ENCODE assay signal across 24 cellular contexts in the genomic region with DNA sequence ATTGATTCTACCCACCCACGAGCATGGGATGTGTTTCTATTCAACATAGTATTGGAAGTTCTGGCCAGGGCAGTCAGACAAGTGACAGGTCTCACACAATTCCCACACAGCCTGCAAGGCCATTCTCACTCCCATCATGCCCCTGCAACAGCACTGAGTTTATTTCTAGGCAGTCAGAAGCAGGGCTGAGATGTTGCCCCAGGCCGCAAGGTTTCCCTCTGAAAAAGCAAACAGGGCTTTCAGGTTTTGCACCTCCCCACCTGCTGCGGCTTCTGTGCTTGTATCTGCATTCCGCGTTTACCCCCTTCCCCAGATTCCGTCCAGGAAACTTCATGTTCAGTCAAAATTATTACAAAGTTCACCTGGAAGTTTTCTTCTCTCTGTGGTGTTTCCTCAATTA. TPM values are rescaled to one million over a fixed set of nuclear protein-coding genes. Genes with fewer than 3 reads are reported as not detected.
"Had no signal": no experiment of that assay in that cellular context is flagged by ENCODE, and none has a peak within 500 bp of the region (broad histone marks: within the 10 kb centered on the region; RNA-seq: fewer than 3 reads in every experiment).

No MANE protein-coding gene starts in this region.

- DNase-seq: activated B cell treated with CpG ODN at 0.5 μM for 24 hours; activated CD4-positive, alpha-beta T cell treated with anti-CD3 and anti-CD28 coated beads for 1 hour; activated CD4-positive, alpha-beta T cell treated with anti-CD3 and anti-CD28 coated beads, Interleukin-2, amount 50 U/mL, for 48 hours; activated CD8-positive, alpha-beta memory T cell treated with anti-CD3 and anti-CD28 coated beads, Interleukin-2, amount 10 ng/mL, durations not matched to agents 7 days and 5 days; activated effector memory CD4-positive, alpha-beta T cell treated with Interleukin-2 at 50 U/mL for 16 hours; activated naive CD4-positive, alpha-beta T cell; activated T-cell treated with anti-CD3 and anti-CD28 coated beads, Interleukin-2, amount 50 U/mL, for 24 hours; aorta; caudate nucleus; NCI-H1092 treated with DMSO at 0.1 percent for 48 hours; NCI-H1417 treated with DMSO at 0.1 percent for 48 hours; NCI-H1694; NCI-H2029; NCI-H510A treated with DMSO at 0.1 percent for 48 hours; NCI-H69; NK-92 treated with Interleukin-12 subunit alpha and Interleukin-12 subunit beta, amount 100 ng/mL, for 24 hours; OCI-M1; SHP77 had no signal

- H3K27ac ChIP-seq: breast epithelium had no signal

- H3K9me3 ChIP-seq: breast epithelium had no signal

- H3K4me1 ChIP-seq: breast epithelium had no signal

- H3K36me3 ChIP-seq: breast epithelium had no signal

- ATAC-seq: activated CD8-positive, alpha-beta memory T cell treated with anti-CD3 and anti-CD28 coated beads, Interleukin-2, amount 10 ng/mL, durations not matched to agents 7 days and 5 days had no signal

- H3K27me3 ChIP-seq: breast epithelium had no signal

- H3K4me3 ChIP-seq: breast epithelium had no signal

RNA-seq across cellular contexts. Expression of a gene that starts 9.4 kb away (rescaled TPM):
- total RNA-seq: activated B cell treated with CpG ODN at 0.5 μM for 24 hours; activated CD4-positive, alpha-beta T cell treated with anti-CD3 and anti-CD28 coated beads, Interleukin-2, amount 10 ng/mL, durations not matched to agents 24 days and 14 days; activated CD8-positive, alpha-beta memory T cell treated with anti-CD3 and anti-CD28 coated beads, Interleukin-2, amount 10 ng/mL, durations not matched to agents 7 days and 5 days; activated T-helper 1 cell treated with anti-CD3 and anti-CD28 coated beads, Interleukin-12 subunit alpha, Interleukin-12 subunit beta, Interleukin-2, Interleukin-4 antibody, amounts not matched to agents 30 ng/mL and 10 ng/mL and 1 ng/mL, durations not matched to agents 14 hours and 24 hours and 36 hours; LHCN-M2; MCF 10A; SK-MEL-5 had no signal
